Comparison of ENCODE assay signal across 16 cellular contexts in the genomic region with DNA sequence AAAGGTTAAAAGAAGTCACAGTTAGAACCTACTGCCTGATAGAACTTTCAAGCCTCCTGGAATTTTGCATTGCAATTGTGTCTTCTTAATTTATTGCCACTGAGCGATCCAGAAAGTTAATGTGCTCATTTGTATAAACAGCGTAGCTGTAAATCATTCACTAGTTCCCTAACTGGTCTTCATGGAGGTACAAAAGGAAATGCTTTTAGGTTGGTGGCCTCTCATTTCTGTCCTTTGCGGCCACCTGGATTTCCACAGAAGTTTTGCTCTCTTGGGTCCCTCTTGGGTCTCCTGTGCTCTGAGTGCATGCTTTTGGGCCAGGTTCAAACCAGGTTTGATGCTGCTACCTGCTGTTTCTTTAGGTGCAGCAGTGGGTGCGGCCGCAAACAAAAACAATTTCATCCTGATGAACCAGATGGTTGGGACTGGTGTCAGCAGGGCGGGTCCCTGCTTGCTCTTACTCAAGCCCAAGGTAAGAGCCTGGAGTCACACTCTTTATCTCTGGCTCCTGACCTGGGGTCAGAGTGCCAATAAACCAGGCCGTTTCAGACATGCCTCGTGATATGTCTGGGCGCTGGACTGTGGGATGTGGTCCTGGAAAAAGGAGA.
DNase-seq lines count a peak whose midpoint lies in the region; FAIRE-seq lines count a peak whose summit lies in the region.
"Had no signal": no experiment of that assay in that cellular context is flagged by ENCODE, and none has a peak within 500 bp of the region (broad histone marks: within the 10 kb centered on the region; RNA-seq: fewer than 3 reads in every experiment).

No MANE protein-coding gene starts in this region.

- H3K27ac ChIP-seq in small intestine (ENCODE audit: low read depth in 1 of 2, low read length in 1 of 2) = peak overlapping the region; percentile 88 to 95
- H3K27ac ChIP-seq: parathyroid adenoma had no signal

- H3K4me3 ChIP-seq in small intestine (ENCODE audit: low read depth in 1 of 2, low read length in 2 of 2) = no peak overlapping the region

- 15 to 63% (median 43%) methylated on average over 9 of the region's 9 CpGs for WGBS in small intestine, 3 donors

- DNase-seq in HT-29 (ENCODE audit: low spot score) = peak; percentile 90
- DNase-seq in SW480 (ENCODE audit: low spot score) = peak; percentile 53
- peak; percentile 50 for DNase-seq in kidney tubule cell (ENCODE audit: low spot score)
- DNase-seq in small intestine = peak; percentile 96
- DNase-seq in activated naive CD8-positive, alpha-beta T cell treated with anti-CD3 and anti-CD28 coated beads for 36 hours = no peak
- DNase-seq in pons (ENCODE audit: low spot score) = no peak
- DNase-seq in H4 (ENCODE audit: low spot score) = no peak
- no peak for DNase-seq in DMS 273 (lab: John Stamatoyannopoulos, UW; ENCODE audit: unreplicated experiment)
- DNase-seq: activated CD8-positive, alpha-beta T cell treated with anti-CD3 and anti-CD28 coated beads for 36 hours; amygdala; C1 segment of cervical spinal cord; MV-4-11; SK-N-SH had no signal

- no peaks in the 10 kb centered on the region for H3K9me3 ChIP-seq in small intestine (ENCODE audit: control insufficient read depth, low read depth)
- H3K9me3 ChIP-seq: SK-N-SH had no signal

- no peak for FAIRE-seq in small intestine (lab: Jason Lieb, UNC)
- FAIRE-seq: GM12891 had no signal

- H3K27ac Mint-ChIP-seq in activated naive CD8-positive, alpha-beta T cell treated with anti-CD3 and anti-CD28 coated beads for 36 hours = no peak overlapping the region
- H3K27ac Mint-ChIP-seq: activated CD8-positive, alpha-beta T cell treated with anti-CD3 and anti-CD28 coated beads for 36 hours; activated T-helper 17 cell treated with anti-CD3 and anti-CD28 coated beads, Interleukin-2, amount 50 U/mL, for 72 hours had no signal

- H3K4me3 Mint-ChIP-seq in activated naive CD8-positive, alpha-beta T cell treated with anti-CD3 and anti-CD28 coated beads for 36 hours = no peak overlapping the region
- H3K4me3 Mint-ChIP-seq: activated CD8-positive, alpha-beta T cell treated with anti-CD3 and anti-CD28 coated beads for 36 hours; activated T-helper 17 cell treated with anti-CD3 and anti-CD28 coated beads, Interleukin-2, amount 50 U/mL, for 72 hours had no signal

- no peaks in the 10 kb centered on the region for H3K9me3 Mint-ChIP-seq in activated naive CD8-positive, alpha-beta T cell treated with anti-CD3 and anti-CD28 coated beads for 36 hours
- H3K9me3 Mint-ChIP-seq: activated CD8-positive, alpha-beta T cell treated with anti-CD3 and anti-CD28 coated beads for 36 hours; activated T-helper 17 cell treated with anti-CD3 and anti-CD28 coated beads, Interleukin-2, amount 50 U/mL, for 72 hours had no signal

- H3K27me3 ChIP-seq in small intestine (ENCODE audit: control insufficient read depth in 2 of 2, insufficient read depth in 2 of 2, low read length in 2 of 2) = no peaks in the 10 kb centered on the region

- H3K36me3 ChIP-seq in small intestine (ENCODE audit: control insufficient read depth in 2 of 2, insufficient read depth in 2 of 2, low read length in 2 of 2) = no peaks in the 10 kb centered on the region

- peaks cover 5% of the 10 kb centered on the region for H3K27me3 Mint-ChIP-seq in activated naive CD8-positive, alpha-beta T cell treated with anti-CD3 and anti-CD28 coated beads for 36 hours

- peaks cover 8 to 10% of the 10 kb centered on the region in 2 donors for H3K4me1 ChIP-seq in small intestine (ENCODE audit: control insufficient read depth in 2 of 2, insufficient read depth in 1 of 2, low read depth in 1 of 2, low read length in 1 of 2)
- H3K4me1 ChIP-seq: parathyroid adenoma had no signal

- H3K36me3 Mint-ChIP-seq in activated naive CD8-positive, alpha-beta T cell treated with anti-CD3 and anti-CD28 coated beads for 36 hours = no peaks in the 10 kb centered on the region

- H3K4me1 Mint-ChIP-seq in activated naive CD8-positive, alpha-beta T cell treated with anti-CD3 and anti-CD28 coated beads for 36 hours = no peaks in the 10 kb centered on the region
- H3K4me1 Mint-ChIP-seq: activated T-helper 17 cell treated with anti-CD3 and anti-CD28 coated beads, Interleukin-2, amount 50 U/mL, for 72 hours had no signal

Comparison
In these comparisons a context has a peak if more than half of its experiments do, and no peak if none do; other contexts are left out.
1. DNase-seq: peak in HT-29 (single experiment), SW480 (single experiment), kidney tubule cell (single experiment) and small intestine (single experiment); none in activated naive CD8-positive, alpha-beta T cell treated with anti-CD3 and anti-CD28 coated beads for 36 hours (single experiment), pons (single experiment), H4 (single experiment) and DMS 273 (single experiment).